In genomic region chr14:103817595-103817994, GRCh38 we compare ENCODE assay signal across 19 cellular contexts. TPM values are rescaled to one million over a fixed set of nuclear protein-coding genes. Genes with fewer than 3 reads are reported as not detected.
DNase-seq lines count a peak whose midpoint lies in the region; ATAC-seq and TF ChIP-seq lines count a peak whose summit lies in the region.
"Had no signal": no experiment of that assay in that cellular context is flagged by ENCODE, and none has a peak within 500 bp of the region (broad histone marks: within the 10 kb centered on the region; RNA-seq: fewer than 3 reads in every experiment).

No MANE protein-coding gene starts in this region.

- POLR2A ChIA-PET in naive thymus-derived CD8-positive, alpha-beta T cell (lab: Charles Lee), result interaction anchor here (0.6 kb wide), 1 partner anchor 43 kb away, joined by 4 read pairs; no protein-coding TSS in a partner anchor

- H3K36me3 ChIP-seq in CD4-positive, CD25-positive, alpha-beta regulatory T cell (ENCODE audit: control insufficient read depth, insufficient read depth, low read length), result no peaks in the 10 kb centered on the region
- no peaks in the 10 kb centered on the region for H3K36me3 ChIP-seq in left ventricle myocardium inferior
- H3K36me3 ChIP-seq: HAP-1 had no signal

- H3K9me3 ChIP-seq in CD4-positive, CD25-positive, alpha-beta regulatory T cell (ENCODE audit: control insufficient read depth in 2 of 2, low read length in 2 of 2), result no peaks in the 10 kb centered on the region
- H3K9me3 ChIP-seq in left ventricle myocardium inferior (replicated peaks), result no peaks in the 10 kb centered on the region
- H3K9me3 ChIP-seq: HAP-1 had no signal

- H3K27ac Mint-ChIP-seq in CD4-positive, CD25-positive, alpha-beta regulatory T cell, result peak overlapping the region in 2 of 3 donors; percentile 84 to 85
- H3K27ac Mint-ChIP-seq in activated T-helper 17 cell treated with anti-CD3 and anti-CD28 coated beads, Interleukin-2, amount 50 U/mL, for 72 hours, result peak overlapping the region; percentile 29
- peak overlapping the region in 7 of 10 donors; percentile 1 to 78 (median 46) for H3K27ac Mint-ChIP-seq in naive thymus-derived CD8-positive, alpha-beta T cell

- no peak overlapping the region for H3K4me3 ChIP-seq in CD4-positive, CD25-positive, alpha-beta regulatory T cell (ENCODE audit: low read depth, low read length)
- H3K4me3 ChIP-seq in left ventricle myocardium inferior, result no peak overlapping the region
- H3K4me3 ChIP-seq: GM23248, HAP-1 had no signal

- ATAC-seq in CD4-positive, CD25-positive, alpha-beta regulatory T cell (ENCODE audit: low read depth in 2 of 2), result no peak
- ATAC-seq in activated T-helper 17 cell treated with anti-CD3 and anti-CD28 coated beads, Interleukin-2, amount 50 U/mL, for 72 hours (replicated peaks), result no peak
- no peak for ATAC-seq in naive thymus-derived CD8-positive, alpha-beta T cell
- ATAC-seq in HG03175 (IDR thresholded peaks at IDR 0.05; ENCODE audit: unreplicated experiment) (no peak), HG02571 (IDR thresholded peaks at IDR 0.05; ENCODE audit: unreplicated experiment) (no peak), HG03442 (IDR thresholded peaks at IDR 0.05; ENCODE audit: unreplicated experiment) (no peak)
- ATAC-seq: CD8-positive, alpha-beta T cell; HepG2 had no signal

- peaks cover 7% of the 10 kb centered on the region for H3K36me3 Mint-ChIP-seq in CD4-positive, CD25-positive, alpha-beta regulatory T cell
- H3K36me3 Mint-ChIP-seq in activated T-helper 17 cell treated with anti-CD3 and anti-CD28 coated beads, Interleukin-2, amount 50 U/mL, for 72 hours (ENCODE audit: low read depth), result no peaks in the 10 kb centered on the region
- H3K36me3 Mint-ChIP-seq in naive thymus-derived CD8-positive, alpha-beta T cell, result no peaks in the 10 kb centered on the region
- H3K36me3 Mint-ChIP-seq: CD8-positive, alpha-beta T cell had no signal

- H3K4me1 Mint-ChIP-seq in CD4-positive, CD25-positive, alpha-beta regulatory T cell, result peaks cover 20 to 47% (median 32%) of the 10 kb centered on the region in 4 donors
- peaks cover 14% of the 10 kb centered on the region for H3K4me1 Mint-ChIP-seq in activated T-helper 17 cell treated with anti-CD3 and anti-CD28 coated beads, Interleukin-2, amount 50 U/mL, for 72 hours
- peaks cover 21 to 45% (median 41%) of the 10 kb centered on the region in 4 donors for H3K4me1 Mint-ChIP-seq in naive thymus-derived CD8-positive, alpha-beta T cell

- H3K27ac ChIP-seq in CD4-positive, CD25-positive, alpha-beta regulatory T cell (ENCODE audit: insufficient read depth, low read length, poor library complexity, severe bottlenecking), result no peak overlapping the region
- H3K27ac ChIP-seq in left ventricle myocardium inferior (replicated peaks), result peak overlapping the region; percentile 83
- H3K27ac ChIP-seq: GM23248 had no signal

- no peak for TF ChIP-seq CTCF in left ventricle myocardium inferior (IDR thresholded peaks at IDR 0.05; ENCODE audit: borderline replicate concordance)

- no peaks in the 10 kb centered on the region for H3K9me3 Mint-ChIP-seq in CD4-positive, CD25-positive, alpha-beta regulatory T cell
- H3K9me3 Mint-ChIP-seq in activated T-helper 17 cell treated with anti-CD3 and anti-CD28 coated beads, Interleukin-2, amount 50 U/mL, for 72 hours, result no peaks in the 10 kb centered on the region
- H3K9me3 Mint-ChIP-seq in naive thymus-derived CD8-positive, alpha-beta T cell, result no peaks in the 10 kb centered on the region
- H3K9me3 Mint-ChIP-seq: CD8-positive, alpha-beta T cell had no signal

- no peak overlapping the region for H3K4me3 Mint-ChIP-seq in CD4-positive, CD25-positive, alpha-beta regulatory T cell
- H3K4me3 Mint-ChIP-seq in activated T-helper 17 cell treated with anti-CD3 and anti-CD28 coated beads, Interleukin-2, amount 50 U/mL, for 72 hours, result no peak overlapping the region
- H3K4me3 Mint-ChIP-seq in naive thymus-derived CD8-positive, alpha-beta T cell, result peak overlapping the region in 1 of 10 donors; percentile 28
- H3K4me3 Mint-ChIP-seq: CD8-positive, alpha-beta T cell had no signal

- peaks cover 5% of the 10 kb centered on the region for H3K4me1 ChIP-seq in CD4-positive, CD25-positive, alpha-beta regulatory T cell (ENCODE audit: control insufficient read depth, insufficient read depth, low read length, poor library complexity, severe bottlenecking)
- peaks cover 66% of the 10 kb centered on the region for H3K4me1 ChIP-seq in left ventricle myocardium inferior

- intact Hi-C loops in left ventricle myocardium inferior (cut with micrococcal nuclease), result no loop called here

- no peak for DNase-seq in CD4-positive, CD25-positive, alpha-beta regulatory T cell
- no peak for DNase-seq in left ventricle myocardium inferior
- no peak for DNase-seq in naive thymus-derived CD8-positive, alpha-beta T cell
- DNase-seq: Calu3; CD8-positive, alpha-beta T cell; GM23248; KG1; NCI-H1105 treated with DMSO at 0.1 percent for 48 hours; NCI-H1694; NCI-H2107; NCI-H226; NCI-H524; NCI-H82 had no signal

- no peaks in the 10 kb centered on the region for H3K27me3 ChIP-seq in CD4-positive, CD25-positive, alpha-beta regulatory T cell (ENCODE audit: control insufficient read depth, insufficient read depth, low read length)
- no peaks in the 10 kb centered on the region for H3K27me3 ChIP-seq in left ventricle myocardium inferior (ENCODE audit: low read depth)

- no peaks in the 10 kb centered on the region for H3K27me3 Mint-ChIP-seq in CD4-positive, CD25-positive, alpha-beta regulatory T cell
- H3K27me3 Mint-ChIP-seq in activated T-helper 17 cell treated with anti-CD3 and anti-CD28 coated beads, Interleukin-2, amount 50 U/mL, for 72 hours, result no peaks in the 10 kb centered on the region
- peaks cover 0 to 1% (median 0%) of the 10 kb centered on the region in 5 donors for H3K27me3 Mint-ChIP-seq in naive thymus-derived CD8-positive, alpha-beta T cell

RNA-seq across cellular contexts. Expression of gene PPP1R13B, which starts 29.8 kb away (rescaled TPM):
- 21.5 TPM for total RNA-seq in CD4-positive, CD25-positive, alpha-beta regulatory T cell
- 1 to 10 TPM; 1.5 to 3.9 (median 2.4) TPM for polyA plus RNA-seq in CD4-positive, CD25-positive, alpha-beta regulatory T cell
- 10 to 100 TPM; 10.0 to 10.4 TPM for total RNA-seq in activated T-helper 17 cell treated with anti-CD3 and anti-CD28 coated beads, Interleukin-2, amount 50 U/mL, for 72 hours
- total RNA-seq in left ventricle myocardium inferior, result 104 TPM
- total RNA-seq in naive thymus-derived CD8-positive, alpha-beta T cell, result 10 to 100 TPM; 38.0 to 40.3 TPM
- 1 to 10 TPM; 2.5 to 6.8 (median 4.1) TPM for polyA plus RNA-seq in naive thymus-derived CD8-positive, alpha-beta T cell

Comparison
In these comparisons a context has a peak if more than half of its experiments do, and no peak if none do; other contexts are left out.
1. H3K27ac Mint-ChIP-seq: peak in every context shown above with its lines; median percentile 84 in CD4-positive, CD25-positive, alpha-beta regulatory T cell; 46 in naive thymus-derived CD8-positive, alpha-beta T cell; 29 in activated T-helper 17 cell treated with anti-CD3 and anti-CD28 coated beads, Interleukin-2, amount 50 U/mL, for 72 hours.